15 cellular contexts compared by ENCODE assay signal in the genomic region with DNA sequence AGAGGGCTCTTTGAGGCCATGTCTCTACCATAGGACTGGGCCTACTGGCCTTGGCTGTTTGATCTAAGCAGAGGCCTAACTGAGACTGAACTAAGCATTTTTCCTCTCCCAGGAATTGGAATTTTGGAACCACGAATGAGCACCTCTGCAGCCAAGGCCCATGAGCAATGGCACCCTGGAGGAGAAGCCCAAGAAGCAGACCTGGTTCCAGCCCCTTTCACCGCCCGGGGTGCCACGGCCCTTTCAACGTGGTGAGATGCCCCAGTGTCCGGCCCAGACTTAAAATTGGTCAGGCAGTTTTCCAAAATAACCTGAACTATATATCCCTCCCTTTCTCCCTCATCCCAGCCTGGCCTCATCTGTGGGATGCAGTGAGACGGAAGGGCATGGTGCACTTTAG.
"Had no signal": no experiment of that assay in that cellular context is flagged by ENCODE, and none has a peak within 500 bp of the region (broad histone marks: within the 10 kb centered on the region; RNA-seq: fewer than 3 reads in every experiment).

No MANE protein-coding gene starts in this region.

- ATAC-seq: activated CD4-positive, CD25-positive, alpha-beta regulatory T cell treated with anti-CD3 and anti-CD28 coated beads, Interleukin-2, amount 50 U/mL, for 24 hours; foreskin keratinocyte had no signal

- H3K27me3 Mint-ChIP-seq: activated naive CD8-positive, alpha-beta T cell; brain had no signal

- DNase-seq: activated CD4-positive, alpha-beta T cell treated with anti-CD3 and anti-CD28 coated beads, Interleukin-2, amount 50 U/mL, for 1 hour; activated gamma-delta T cell treated with Interleukin-2 at 50 U/mL for 16 hours; activated T-cell treated with anti-CD3 and anti-CD28 coated beads, Interleukin-2, amount 50 U/mL, for 48 hours; cortex of kidney; effector CD8-positive, alpha-beta T cell; foreskin keratinocyte; kidney glomerular epithelial cell; ovary; stimulated activated naive CD4-positive, alpha-beta T cell; SW 1271; transverse colon had no signal

- H3K4me3 ChIP-seq: neural progenitor cell, ovary, transverse colon had no signal

- H3K4me1 ChIP-seq: foreskin keratinocyte had no signal

- H3K27ac ChIP-seq: foreskin keratinocyte, neural progenitor cell, ovary, transverse colon had no signal

- H3K27me3 ChIP-seq: foreskin keratinocyte, neural progenitor cell, ovary, transverse colon had no signal

- H3K27ac Mint-ChIP-seq: activated naive CD8-positive, alpha-beta T cell; brain; neural progenitor cell had no signal

- H3K9me3 Mint-ChIP-seq: brain, neural progenitor cell had no signal

- H3K4me2 ChIP-seq: neural progenitor cell had no signal

- H3K9ac ChIP-seq: neural progenitor cell had no signal

- H3K9me3 ChIP-seq: ovary, transverse colon had no signal

- H3K36me3 ChIP-seq: neural progenitor cell, ovary, transverse colon had no signal

- H2AFZ ChIP-seq: neural progenitor cell had no signal

- H3K4me3 Mint-ChIP-seq: activated naive CD8-positive, alpha-beta T cell; brain; neural progenitor cell had no signal
